23 cellular contexts compared by ENCODE assay signal in the genomic region with DNA sequence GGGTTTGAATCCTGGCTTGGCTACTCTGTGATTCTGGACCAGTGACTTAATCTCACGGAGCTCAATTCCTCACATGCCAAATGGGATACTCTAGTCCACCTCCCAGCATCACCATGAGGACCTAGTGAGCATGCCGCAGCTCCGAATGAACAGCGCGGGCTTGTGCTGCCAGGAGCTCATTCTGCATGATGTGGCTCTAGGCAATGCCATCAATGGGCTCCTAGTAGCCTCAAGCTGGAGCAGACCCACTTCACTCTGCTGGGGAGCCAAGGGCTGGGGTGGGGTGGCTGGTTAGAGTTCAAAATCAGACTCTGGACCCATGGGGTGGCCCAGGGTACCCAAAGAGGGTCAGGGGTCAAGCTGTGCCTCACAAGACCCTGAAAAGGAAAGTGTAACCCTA. TPM values are rescaled to one million over a fixed set of nuclear protein-coding genes. Genes with fewer than 3 reads are reported as not detected.
"Had no signal": no experiment of that assay in that cellular context is flagged by ENCODE, and none has a peak within 500 bp of the region (broad histone marks: within the 10 kb centered on the region; RNA-seq: fewer than 3 reads in every experiment).

No MANE protein-coding gene starts in this region.

- H3K27me3 ChIP-seq: dorsolateral prefrontal cortex, right lobe of liver had no signal

- H3K9me3 Mint-ChIP-seq: activated naive CD4-positive, alpha-beta T cell treated with anti-CD3 and anti-CD28 coated beads, Interleukin-2, amount 50 U/mL, for 72 hours; activated T-helper 1 cell treated with anti-CD3 and anti-CD28 coated beads, Interleukin-12 subunit alpha, Interleukin-12 subunit beta, Interleukin-2, Interleukin-4 antibody, amounts not matched to agents 30 ng/mL and 10 ng/mL and 1 ng/mL, durations not matched to agents 14 hours and 24 hours and 36 hours; T-cell had no signal

- H3K27ac ChIP-seq: dorsolateral prefrontal cortex, psoas muscle, right lobe of liver, thoracic aorta had no signal

- H3K4me3 Mint-ChIP-seq: activated T-helper 1 cell treated with anti-CD3 and anti-CD28 coated beads, Interleukin-12 subunit alpha, Interleukin-12 subunit beta, Interleukin-2, Interleukin-4 antibody, amounts not matched to agents 30 ng/mL and 10 ng/mL and 1 ng/mL, durations not matched to agents 14 hours and 24 hours and 36 hours; endodermal cell; mesothelial cell of epicardium; T-cell had no signal

- H3K36me3 Mint-ChIP-seq: activated naive CD4-positive, alpha-beta T cell treated with anti-CD3 and anti-CD28 coated beads, Interleukin-2, amount 50 U/mL, for 72 hours; mesothelial cell of epicardium; T-cell had no signal

- H3K36me3 ChIP-seq: right lobe of liver, thoracic aorta had no signal

- DNase-seq: activated CD4-positive, alpha-beta T cell treated with anti-CD3 and anti-CD28 coated beads for 48 hours; activated CD4-positive, CD25-positive, alpha-beta regulatory T cell; activated gamma-delta T cell treated with Interleukin-2 at 50 U/mL for 16 hours; activated T-cell treated with anti-CD3 and anti-CD28 coated beads for 4 hours; erythroblast; foreskin melanocyte; glutamatergic neuron; hypothalamus; occipital lobe; stimulated activated CD4-positive, alpha-beta T cell treated with anti-CD3 and anti-CD28 coated beads, Interleukin-4, amount 100 ng/mL, for 1 hour had no signal

- H3K27ac Mint-ChIP-seq: activated naive CD4-positive, alpha-beta T cell treated with anti-CD3 and anti-CD28 coated beads, Interleukin-2, amount 50 U/mL, for 72 hours; activated T-helper 1 cell treated with anti-CD3 and anti-CD28 coated beads, Interleukin-12 subunit alpha, Interleukin-12 subunit beta, Interleukin-2, Interleukin-4 antibody, amounts not matched to agents 30 ng/mL and 10 ng/mL and 1 ng/mL, durations not matched to agents 14 hours and 24 hours and 36 hours; endodermal cell; mesothelial cell of epicardium; T-cell had no signal

- H3K4me1 ChIP-seq: psoas muscle, right lobe of liver had no signal

- H3K4me3 ChIP-seq: dorsolateral prefrontal cortex, lung, psoas muscle, right lobe of liver, smooth muscle cell, thoracic aorta had no signal

- ATAC-seq: activated naive CD4-positive, alpha-beta T cell treated with anti-CD3 and anti-CD28 coated beads, Interleukin-2, amount 50 U/mL, for 72 hours; psoas muscle; right lobe of liver; SK-N-SH treated with all-trans-retinoic acid at 6 μM for 48 hours; T-cell had no signal

- H3K9me3 ChIP-seq: psoas muscle, right lobe of liver, thoracic aorta had no signal

RNA-seq across cellular contexts. Expression of a gene that starts 41.5 kb away (rescaled TPM):
- polyA plus RNA-seq: neural cell had no signal
